ENCODE assay signal across 8 cellular contexts in the genomic region with DNA sequence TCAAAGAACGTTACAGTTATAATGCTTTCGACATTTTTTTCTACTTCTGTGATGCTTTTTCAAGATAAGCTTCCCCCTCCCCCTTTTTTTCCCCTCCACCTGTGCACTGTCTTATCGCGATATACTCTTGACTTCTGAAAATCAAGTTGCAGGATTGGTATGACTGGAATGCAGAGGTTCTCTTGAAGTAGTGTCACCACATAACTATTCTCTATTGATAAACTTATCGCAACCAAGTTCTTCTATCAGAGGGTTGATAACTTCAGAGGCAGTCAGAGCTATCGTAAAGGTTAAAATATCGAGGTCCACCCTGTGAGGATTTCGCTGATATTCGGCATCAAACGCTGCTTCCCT. TPM values are rescaled to one million over a fixed set of nuclear protein-coding genes. Genes with fewer than 3 reads are reported as not detected.
DNase-seq lines count a peak whose midpoint lies in the region; ATAC-seq and TF ChIP-seq lines count a peak whose summit lies in the region.

No MANE protein-coding gene starts in this region.

- H3K27me3 Mint-ChIP-seq in chondrocyte (ENCODE audit: low read depth) (peaks cover 5% of the 10 kb centered on the region), naive B cell (no peaks in the 10 kb centered on the region)

- H3K36me3 Mint-ChIP-seq in chondrocyte (ENCODE audit: low read depth) (peaks cover 1% of the 10 kb centered on the region), naive B cell (no peaks in the 10 kb centered on the region)

- DNase-seq in GM03348 (ENCODE audit: low spot score) (peak; percentile 53), MG63 (no peak), chondrocyte (ENCODE audit: low spot score) (no peak), naive B cell (no peak), DMS 273 (lab: John Stamatoyannopoulos, UW; ENCODE audit: unreplicated experiment) (no peak)

- H3K4me3 Mint-ChIP-seq in chondrocyte (ENCODE audit: unreplicated experiment) (peak overlapping the region; percentile 76), naive B cell (peak overlapping the region; percentile 86 to 97 (median 91))

- H3K27ac Mint-ChIP-seq in chondrocyte (ENCODE audit: unreplicated experiment) = peak overlapping the region; percentile 92
- H3K27ac Mint-ChIP-seq in naive B cell = peak overlapping the region; percentile 63 to 93 (median 78)

- no peaks in the 10 kb centered on the region; the same call in 1 of the 2 replicates for H3K27me3 ChIP-seq in MG63

- ATAC-seq in naive B cell (ENCODE audit: low read depth in 2 of 2) = no peak
- no peak for ATAC-seq in GM18520 (IDR thresholded peaks at IDR 0.05; ENCODE audit: unreplicated experiment)
- ATAC-seq in HG02571 (IDR thresholded peaks at IDR 0.05; ENCODE audit: unreplicated experiment) = no peak
- no peak for ATAC-seq in GM21576 (IDR thresholded peaks at IDR 0.05; ENCODE audit: unreplicated experiment)

- peak overlapping the region; percentile 100 for H3K4me3 ChIP-seq in MG63

- H3K36me3 ChIP-seq in MG63 = peaks cover 3% of the 10 kb centered on the region; the same call in 1 of the 2 replicates

- no peak for TF ChIP-seq CTCF in chondrocyte (IDR thresholded peaks at IDR 0.05)

- H3K4me1 Mint-ChIP-seq in chondrocyte (ENCODE audit: low read depth) (peaks cover 27% of the 10 kb centered on the region), naive B cell (peaks cover 35 to 50% (median 38%) of the 10 kb centered on the region in 3 donors)

- H3K9me3 Mint-ChIP-seq in chondrocyte (ENCODE audit: low read depth) (no peaks in the 10 kb centered on the region), naive B cell (no peaks in the 10 kb centered on the region)

- no peaks in the 10 kb centered on the region for H3K9me3 ChIP-seq in MG63

RNA-seq across cellular contexts. Expression of a gene that starts 0.8 kb away (rescaled TPM):
- total RNA-seq in MG63 (2014; rRNA removed; shearing (Covaris generic); ENCODE audit: low replicate concordance) = 15.3 and 17.5 TPM in 2 replicates
- total RNA-seq in chondrocyte = 14.3 to 15.6 TPM (median 15.1 TPM) in 3 replicates
- polyA plus RNA-seq in naive B cell (ENCODE audit: low read depth in 6 of 6) = 10 to 100 TPM in 4 of 6 donors, 1 to 10 TPM in 1, not detected in 1; 9.4 to 22.9 (median 17.3) TPM

RNA-seq across cellular contexts. Expression of a gene that starts 6.5 kb away (rescaled TPM):
- total RNA-seq in MG63 (2014; rRNA removed; shearing (Covaris generic); ENCODE audit: low replicate concordance) = 4.0 and 5.5 TPM in 2 replicates
- 1.7 to 2.7 TPM (median 2.4 TPM) in 3 replicates for total RNA-seq in chondrocyte
- 1 to 10 TPM; 3.6 to 9.9 (median 7.2) TPM for polyA plus RNA-seq in naive B cell (ENCODE audit: low read depth in 6 of 6)

RNA-seq across cellular contexts. Expression of a gene that starts 24.2 kb away (rescaled TPM):
- not detected in 2 replicates for total RNA-seq in MG63 (2014; rRNA removed; shearing (Covaris generic); ENCODE audit: low replicate concordance)
- not detected in 3 replicates for total RNA-seq in chondrocyte
- polyA plus RNA-seq in naive B cell (ENCODE audit: low read depth in 6 of 6) = not detected

RNA-seq across cellular contexts. Expression of a gene that starts 40.4 kb away (rescaled TPM):
- 1.7 and 5.6 TPM in 2 replicates for total RNA-seq in MG63 (2014; rRNA removed; shearing (Covaris generic); ENCODE audit: low replicate concordance)
- total RNA-seq in chondrocyte = 0.92 to 1.3 TPM (median 1.00 TPM) in 3 replicates
- under 1 TPM in 4 of 6 donors, not detected in 2; 0.20 to 0.89 (median 0.55) TPM for polyA plus RNA-seq in naive B cell (ENCODE audit: low read depth in 6 of 6)

RNA-seq across cellular contexts. Expression of a gene that starts 58.5 kb away (rescaled TPM):
- 166 and 218 TPM in 2 replicates for total RNA-seq in MG63 (2014; rRNA removed; shearing (Covaris generic); ENCODE audit: low replicate concordance)
- total RNA-seq in chondrocyte = 46.4 to 65.7 TPM (median 49.9 TPM) in 3 replicates
- 10 to 100 TPM; 35.4 to 41.9 (median 37.0) TPM for polyA plus RNA-seq in naive B cell (ENCODE audit: low read depth in 6 of 6)
